In the genomic region with DNA sequence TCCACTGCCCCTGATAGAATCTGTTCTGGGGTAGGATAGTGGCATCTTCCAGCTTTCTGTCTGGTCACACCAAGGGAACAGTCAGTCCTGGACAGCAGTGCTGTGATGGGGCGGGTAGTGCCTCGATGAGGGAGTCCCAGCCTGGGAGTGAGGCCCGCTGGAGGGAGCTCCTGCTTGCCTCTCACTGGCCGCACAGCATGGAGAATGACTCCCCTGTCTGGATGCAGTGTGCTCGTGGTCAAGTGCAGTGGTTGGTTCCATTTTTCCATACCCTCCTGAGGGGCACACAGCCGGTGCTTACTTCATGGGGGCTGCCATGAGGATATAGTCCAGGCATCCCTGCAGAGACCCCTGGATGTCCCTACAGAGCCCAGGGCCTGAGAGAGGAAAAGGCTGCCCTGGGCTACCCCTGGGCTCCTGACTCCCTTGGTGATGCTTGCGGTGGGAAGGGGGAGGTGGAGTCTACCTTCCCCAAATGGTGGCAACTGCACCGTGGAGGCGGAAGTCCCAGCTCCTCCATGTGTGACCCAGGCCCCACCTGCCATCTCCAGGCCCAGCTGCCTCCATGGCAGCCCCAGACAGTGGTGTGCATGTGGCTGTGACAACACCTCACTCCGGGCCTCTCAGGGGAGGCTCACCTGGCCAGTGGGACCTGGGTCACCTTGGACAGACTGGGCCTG, we compare ENCODE assay signal across 20 cellular contexts.
DNase-seq lines count a peak whose midpoint lies in the region; ATAC-seq, FAIRE-seq and TF ChIP-seq lines count a peak whose summit lies in the region.
"Had no signal": no experiment of that assay in that cellular context is flagged by ENCODE, and none has a peak within 500 bp of the region (broad histone marks: within the 10 kb centered on the region; RNA-seq: fewer than 3 reads in every experiment).

No MANE protein-coding gene starts in this region.

- H3K27me3 Mint-ChIP-seq in natural killer cell (ENCODE audit: low read depth in 2 of 2), result no peaks in the 10 kb centered on the region
- H3K27me3 Mint-ChIP-seq: CD4-positive, alpha-beta T cell had no signal

- no peak overlapping the region for H3K56ac ChIP-seq in H1 (replicated peaks; ENCODE audit: insufficient read length, low read depth, low read length)

- no peak overlapping the region for H3K14ac ChIP-seq in H1 (ENCODE audit: insufficient read length)

- H3K9me3 ChIP-seq in HEK293 (ENCODE audit: control insufficient read depth, insufficient read depth, low read depth, low read length), result no peaks in the 10 kb centered on the region
- H3K9me3 ChIP-seq in H1 (ENCODE audit: insufficient read depth in 2 of 2, low read depth in 1 of 2, low read length in 1 of 2), result no peaks in the 10 kb centered on the region
- H3K9me3 ChIP-seq in tibial nerve, result no peaks in the 10 kb centered on the region

- H3K27me3 ChIP-seq in H1 (replicated peaks in 1 of 4; ENCODE audit: control insufficient read depth in 3 of 4, extremely low read depth in 1 of 4, insufficient read depth in 3 of 4, low read length in 3 of 4) (no peaks in the 10 kb centered on the region), tibial nerve (no peaks in the 10 kb centered on the region)

- intact Hi-C loops in Right ventricle myocardium inferior (cut with DNase I), result no loop called here
- intact Hi-C loops in left ventricle myocardium superior (cut with micrococcal nuclease), result no loop called here
- intact Hi-C loops in natural killer cell (cut with micrococcal nuclease), result no loop called here

- no peak for TF ChIP-seq RAD21 in H1 (IDR thresholded peaks at IDR 0.05 in 1 of 2, conservative IDR thresholded peaks at IDR 0.05 in 1 of 2; ENCODE audit: low read depth in 2 of 2, low read length in 2 of 2)

- H4K5ac ChIP-seq in H1 (ENCODE audit: insufficient read length, low read depth, low read length), result no peak overlapping the region

- H2AK5ac ChIP-seq in H1 (ENCODE audit: low read depth, low read length), result no peak overlapping the region

- no peak overlapping the region for H4K91ac ChIP-seq in H1 (replicated peaks; ENCODE audit: insufficient read length, low read length)

- H3K23ac ChIP-seq in H1 (ENCODE audit: insufficient read length), result no peak overlapping the region

- H3K4me2 ChIP-seq in H1 (ENCODE audit: insufficient read depth in 1 of 2, low read depth in 2 of 2, low read length in 2 of 2), result no peak overlapping the region
- H3K4me2 ChIP-seq: GM23338 had no signal

- no peak overlapping the region for H3K4me3 ChIP-seq in HEK293 (ENCODE audit: low read depth, low read length)
- no peak overlapping the region for H3K4me3 ChIP-seq in H1 (ENCODE audit: extremely low read depth in 1 of 4, insufficient read depth in 2 of 4, low read depth in 3 of 4, low read length in 4 of 4)
- no peak overlapping the region for H3K4me3 ChIP-seq in tibial nerve
- H3K4me3 ChIP-seq: GM23338 had no signal

- TF ChIP-seq CTCF in HEK293 (tag by site-specific recombination; IDR thresholded peaks at IDR 0.05) (no peak), H1 (IDR thresholded peaks at IDR 0.05; ENCODE audit: control extremely low read depth in 1 of 3, insufficient read depth in 1 of 3, low read depth in 1 of 3, low read length in 3 of 3) (no peak), natural killer cell (IDR thresholded peaks at IDR 0.05) (no peak), tibial nerve (IDR thresholded peaks at IDR 0.05) (no peak)

- CTCF ChIA-PET in HEK293 (lab: Yijun Ruan, JAX) (interaction anchor here (1.4 to 1.8 kb wide), 5 partner anchors 11 to 252 kb away, joined by 3 to 7 read pairs (median 4); partner anchors contain the start of gene GLI2), H1 (lab: Charles Lee; ENCODE audit: partially characterized antibody) (interaction anchor here (0.7 to 3.4 kb wide), 10 partner anchors 10 to 252 kb away, joined by 3 to 30 read pairs (median 4); no protein-coding TSS in a partner anchor)

- 96% methylated on average over 10 of the region's 10 CpGs; no CpG with 5 or more reads in 1 of the 2 experiments for whole genome bisulfite sequencing in H1 (ENCODE audit: extremely low coverage in 1 of 2, insufficient coverage in 1 of 2, insufficient read length in 1 of 2, insufficient replicate concordance in 2 of 2, low coverage in 1 of 2, low lambda C conversion rate in 2 of 2, missing lambda C conversion rate in 1 of 2), 2 experiments
- 79 to 90% methylated on average over 6 to 10 of the region's 10 CpGs for WGBS in tibial nerve, 2 donors

- H2BK15ac ChIP-seq in H1 (ENCODE audit: low read length), result no peak overlapping the region

- no peak overlapping the region for H3K4ac ChIP-seq in H1 (replicated peaks; ENCODE audit: insufficient read length, low read depth, low read length)

- peak; percentile 30 for DNase-seq in Right ventricle myocardium inferior (ENCODE audit: missing footprints)
- DNase-seq in left ventricle myocardium superior, result no peak
- no peak for DNase-seq in H1 (ENCODE audit: low read depth in 1 of 2, low spot score in 2 of 2)
- DNase-seq in urothelium cell line (ENCODE audit: low spot score), result no peak
- no peak for DNase-seq in dedifferentiated amniotic fluid mesenchymal stem cell (ENCODE audit: extremely low spot score)
- DNase-seq in natural killer cell, result no peak
- no peak for DNase-seq in tibial nerve (ENCODE audit: low spot score in 2 of 2)
- DNase-seq: AML-193; C1 segment of cervical spinal cord; CD4-positive, alpha-beta T cell; DMS153; EL; H9; KBM-7 had no signal

- no peaks in the 10 kb centered on the region for H3K4me1 Mint-ChIP-seq in natural killer cell
- H3K4me1 Mint-ChIP-seq: GM23338 had no signal

- H2BK20ac ChIP-seq in H1 (ENCODE audit: low read length), result no peak overlapping the region

- FAIRE-seq in H1 (lab: Jason Lieb, UNC) (no peak), urothelium cell line (lab: Jason Lieb, UNC) (peak; percentile 13)
- FAIRE-seq: D721Med, G401.6, GM12891 had no signal

- POLR2A ChIA-PET in HEK293 (lab: Yijun Ruan, JAX) (no interaction called here), H1 (lab: Charles Lee; ENCODE audit: partially characterized antibody) (interaction anchor here (0.9 kb wide), 1 partner anchor 211 kb away, joined by 3 read pairs; no protein-coding TSS in a partner anchor)

- H2BK5ac ChIP-seq in H1 (ENCODE audit: low read depth, low read length), result no peak overlapping the region

- TF ChIP-seq POLR2A in H1 (IDR thresholded peaks at IDR 0.05; ENCODE audit: control extremely low read depth in 1 of 2, low read depth in 2 of 2, low read length in 2 of 2) (no peak), tibial nerve (IDR thresholded peaks at IDR 0.05) (no peak)

- H2BK12ac ChIP-seq in H1 (ENCODE audit: low read depth, low read length), result no peak overlapping the region

- H3K9ac ChIP-seq in H1 (replicated peaks in 1 of 4; ENCODE audit: extremely low read depth in 1 of 4, low read depth in 3 of 4, low read length in 3 of 4), result no peak overlapping the region

- H3K18ac ChIP-seq in H1 (ENCODE audit: extremely low read depth, low read length), result no peak overlapping the region

- H3K27ac Mint-ChIP-seq in natural killer cell, result no peak overlapping the region
- H3K27ac Mint-ChIP-seq: CD4-positive, alpha-beta T cell; GM23338 had no signal

- peaks cover 19 to 37% of the 10 kb centered on the region in 2 experiments for H4K20me1 ChIP-seq in H1 (replicated peaks in 1 of 2; ENCODE audit: control insufficient read depth in 1 of 2, insufficient read depth in 2 of 2, low read length in 2 of 2)

- H2BK120ac ChIP-seq in H1 (replicated peaks; ENCODE audit: low read depth, low read length), result no peak overlapping the region

- no peaks in the 10 kb centered on the region for H3K23me2 ChIP-seq in H1 (ENCODE audit: low read depth, low read length)

- peak overlapping the region; percentile 48; the same call in 1 of the 2 replicates for H4K8ac ChIP-seq in H1 (ENCODE audit: extremely low read depth, insufficient read depth, low read length)

- peaks cover 12% of the 10 kb centered on the region for H3K79me1 ChIP-seq in H1 (ENCODE audit: low read depth, low read length)

- TF ChIP-seq EP300 in H1 (IDR thresholded peaks at IDR 0.05; ENCODE audit: borderline replicate concordance in 1 of 2, low read depth in 2 of 2, low read length in 2 of 2) (no peak), tibial nerve (IDR thresholded peaks at IDR 0.05) (no peak)

- peaks cover 0 to 11% of the 10 kb centered on the region in 2 experiments; a peak in 1 of 4 replicates for H3K79me2 ChIP-seq in H1 (ENCODE audit: control insufficient read depth in 1 of 2, insufficient read depth in 2 of 2, low read length in 2 of 2)

- no peak for ATAC-seq in Right ventricle myocardium inferior
- no peak for ATAC-seq in left ventricle myocardium superior
- ATAC-seq in natural killer cell, result no peak
- ATAC-seq: GM23338 had no signal

- H3K4me3 Mint-ChIP-seq in natural killer cell, result no peak overlapping the region
- H3K4me3 Mint-ChIP-seq: CD4-positive, alpha-beta T cell; GM23338; H9 had no signal

- H3K27ac ChIP-seq in HEK293 (ENCODE audit: extremely low read depth, low read depth, low read length) (no peak overlapping the region), H1 (ENCODE audit: low read depth, low read length) (no peak overlapping the region), tibial nerve (no peak overlapping the region)
- H3K27ac ChIP-seq: 22Rv1 had no signal

- H2AFZ ChIP-seq in H1 (ENCODE audit: low read length), result no peak overlapping the region
- H2AFZ ChIP-seq: GM23338 had no signal

- H3K4me1 ChIP-seq in HEK293 (ENCODE audit: control insufficient read depth, insufficient read depth, low read length), result no peaks in the 10 kb centered on the region
- no peaks in the 10 kb centered on the region; a peak in 1 of 7 replicates for H3K4me1 ChIP-seq in H1 (replicated peaks in 1 of 4; ENCODE audit: control insufficient read depth in 3 of 4, insufficient read depth in 4 of 4, low read length in 3 of 4)
- H3K4me1 ChIP-seq in tibial nerve, result peaks cover 0 to 11% (median 0%) of the 10 kb centered on the region in 4 donors

- H3K36me3 Mint-ChIP-seq in natural killer cell, result no peaks in the 10 kb centered on the region

- no peaks in the 10 kb centered on the region for H3K9me3 Mint-ChIP-seq in natural killer cell
- H3K9me3 Mint-ChIP-seq: CD4-positive, alpha-beta T cell; GM23338; H9 had no signal

- H3K36me3 ChIP-seq in HEK293 (ENCODE audit: control insufficient read depth in 2 of 2, insufficient read depth in 1 of 2, low read length in 2 of 2) (peaks cover 0 to 3% of the 10 kb centered on the region in 2 experiments; a peak in 1 of 3 replicates), H1 (ENCODE audit: control insufficient read depth in 2 of 4, insufficient read depth in 4 of 4, low read length in 3 of 4) (no peaks in the 10 kb centered on the region; a peak in 1 of 8 replicates), tibial nerve (no peaks in the 10 kb centered on the region)

TF ChIP-seq in HEK293, 187 proteins besides CTCF, POLR2A, EP300 and RAD21:
- TF ChIP-seq ZNF629 (tag by site-specific recombination; IDR thresholded peaks at IDR 0.05) (no peak), ZIC2 (tag by site-specific recombination; IDR thresholded peaks at IDR 0.05) (peak; percentile 68)

TF ChIP-seq in H1, 55 proteins besides CTCF, POLR2A, EP300 and RAD21 (continues in another document):
- TF ChIP-seq BRCA1 (IDR thresholded peaks at IDR 0.05; ENCODE audit: low read depth, low read length), result no peak
- no peak for TF ChIP-seq SP1 (IDR thresholded peaks at IDR 0.05; ENCODE audit: low read depth, low read length)
- TF ChIP-seq SIRT6 (IDR thresholded peaks at IDR 0.05; ENCODE audit: low read length), result no peak
- no peak for TF ChIP-seq CTBP2 (IDR thresholded peaks at IDR 0.05; ENCODE audit: borderline replicate concordance, insufficient read depth, insufficient read length, low read length)
- no peak for TF ChIP-seq CHD2 (IDR thresholded peaks at IDR 0.05; ENCODE audit: low read length)
